8 cellular contexts compared by ENCODE assay signal in the genomic region with DNA sequence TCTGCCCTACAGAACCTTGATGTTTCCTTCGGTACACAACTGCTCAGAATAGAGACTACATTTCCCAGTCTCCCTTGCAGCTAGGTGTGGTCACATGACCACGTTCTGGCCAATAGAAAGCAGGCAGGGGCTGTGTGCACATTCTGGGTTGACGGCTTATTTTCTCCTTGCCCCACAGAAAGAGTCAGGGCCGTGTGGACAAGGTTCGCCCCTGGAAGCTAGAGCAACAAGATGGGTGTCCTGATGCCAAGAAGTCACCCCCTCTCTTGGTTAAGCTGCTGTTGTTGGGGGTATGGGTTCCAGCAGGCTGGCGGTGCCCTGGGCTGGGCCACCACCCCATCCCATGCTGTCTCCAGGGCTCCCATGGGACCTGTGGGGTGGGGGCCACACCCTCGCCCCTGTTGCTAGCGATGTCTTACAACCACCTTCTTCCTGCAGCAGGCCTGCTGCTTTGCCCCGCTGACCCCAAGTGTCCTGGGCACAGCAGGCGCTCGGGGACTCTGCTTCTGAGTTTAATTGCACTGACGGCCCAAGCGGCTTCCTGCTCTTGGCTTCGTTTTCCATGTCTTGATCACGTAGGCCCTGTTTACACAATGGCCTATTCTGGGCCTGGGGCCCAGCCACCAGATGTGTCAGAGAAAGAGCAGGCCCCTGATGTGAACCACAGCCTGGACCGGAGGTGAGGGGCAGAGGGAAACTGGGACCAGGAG. TPM values are rescaled to one million over a fixed set of nuclear protein-coding genes. Genes with fewer than 3 reads are reported as not detected.
DNase-seq lines count a peak whose midpoint lies in the region; ATAC-seq, FAIRE-seq and TF ChIP-seq lines count a peak whose summit lies in the region.

No MANE protein-coding gene starts in this region.

- POLR2A ChIA-PET in CD4-positive, alpha-beta memory T cell (lab: Charles Lee; ENCODE audit: partially characterized antibody), result interaction anchor here (4.2 kb wide), 1 partner anchor 25 kb away, joined by 16 read pairs; the partner anchor contains the start of gene ABTB1

- H3K4me3 Mint-ChIP-seq in CD4-positive, alpha-beta memory T cell, result peak overlapping the region in 3 of 8 donors; percentile 17 to 68 (median 65)
- H3K4me3 Mint-ChIP-seq in astrocyte (ENCODE audit: unreplicated experiment), result no peak overlapping the region

- H2AFZ ChIP-seq in astrocyte (ENCODE audit: low read depth, low read length), result peak overlapping the region; percentile 76

- DNase-seq in CD4-positive, alpha-beta memory T cell, result peak; percentile 35 to 54 (median 50)
- DNase-seq in GM20000 (ENCODE audit: low spot score) (peak; percentile 71), RWPE2 (ENCODE audit: low spot score) (no peak), astrocyte (ENCODE audit: low read depth) (peak; percentile 70), left ventricle myocardium superior (peak; percentile 90), pulmonary artery endothelial cell (ENCODE audit: low read depth, low spot score) (peak; percentile 41), H54 (ENCODE audit: insufficient read length, low spot score) (no peak)

- TF ChIP-seq RAD21 in Ishikawa (IDR thresholded peaks at IDR 0.05; ENCODE audit: low read depth), result no peak

- intact Hi-C loops in CD4-positive, alpha-beta memory T cell (cut with micrococcal nuclease), result no loop called here
- intact Hi-C loops in left ventricle myocardium superior (cut with micrococcal nuclease), result loop anchor here (5.0 to 10.0 kb wide), 2 partner anchors 47 to 125 kb away; partner anchors contain the start of gene MGLL

- no peak for TF ChIP-seq EP300 in Ishikawa (IDR thresholded peaks at IDR 0.05; ENCODE audit: borderline replicate concordance)

- no peaks in the 10 kb centered on the region for H3K36me3 ChIP-seq in CD4-positive, alpha-beta memory T cell (ENCODE audit: insufficient read depth, low read length)
- H3K36me3 ChIP-seq in RWPE2 (ENCODE audit: low read depth), result no peaks in the 10 kb centered on the region
- H3K36me3 ChIP-seq in astrocyte (ENCODE audit: insufficient read depth, low read length), result no peaks in the 10 kb centered on the region

- no peaks in the 10 kb centered on the region for H3K27me3 ChIP-seq in CD4-positive, alpha-beta memory T cell (ENCODE audit: insufficient read depth, low read length)
- H3K27me3 ChIP-seq in RWPE2 (ENCODE audit: insufficient read depth, poor library complexity, severe bottlenecking) (no peaks in the 10 kb centered on the region), astrocyte (ENCODE audit: insufficient read depth, low read length) (no peaks in the 10 kb centered on the region)

- H3K79me2 ChIP-seq in astrocyte (ENCODE audit: insufficient read depth, low read length), result no peaks in the 10 kb centered on the region

- no peak for TF ChIP-seq POLR2A in H54 (IDR thresholded peaks at IDR 0.05; ENCODE audit: low read depth, low read length)

- no peak overlapping the region for H3K4me3 ChIP-seq in CD4-positive, alpha-beta memory T cell (ENCODE audit: low read length in 2 of 2)
- no peak overlapping the region for H3K4me3 ChIP-seq in RWPE2 (ENCODE audit: severe bottlenecking)
- H3K4me3 ChIP-seq in astrocyte (ENCODE audit: insufficient read depth, low read depth, low read length), result no peak overlapping the region

- no peaks in the 10 kb centered on the region for H3K9me3 ChIP-seq in CD4-positive, alpha-beta memory T cell (ENCODE audit: control insufficient read depth in 1 of 2, low read length in 2 of 2)
- H3K9me3 ChIP-seq in RWPE2 (ENCODE audit: severe bottlenecking) (no peaks in the 10 kb centered on the region), astrocyte (ENCODE audit: insufficient read depth, low read depth, low read length) (no peaks in the 10 kb centered on the region)

- no peaks in the 10 kb centered on the region for H3K4me1 ChIP-seq in CD4-positive, alpha-beta memory T cell (ENCODE audit: insufficient read depth, low read length)
- peaks cover 8% of the 10 kb centered on the region for H3K4me1 ChIP-seq in RWPE2 (ENCODE audit: insufficient read depth, poor library complexity, severe bottlenecking)
- H3K4me1 ChIP-seq in astrocyte (ENCODE audit: insufficient read depth, low read length), result peaks cover 30% of the 10 kb centered on the region

- peaks cover 0 to 4% (median 2%) of the 10 kb centered on the region in 4 donors for H3K4me1 Mint-ChIP-seq in CD4-positive, alpha-beta memory T cell
- peaks cover 7% of the 10 kb centered on the region for H3K4me1 Mint-ChIP-seq in astrocyte (ENCODE audit: low read depth, unreplicated experiment)

- CTCF ChIA-PET in CD4-positive, alpha-beta memory T cell (lab: Charles Lee; ENCODE audit: partially characterized antibody), result interaction anchor here (1.2 to 5.0 kb wide), 6 partner anchors 15 to 154 kb away, joined by 3 to 63 read pairs (median 9); no protein-coding TSS in a partner anchor

- H3K9ac ChIP-seq in astrocyte (ENCODE audit: low read length), result peak overlapping the region; percentile 48

- no peaks in the 10 kb centered on the region for H3K36me3 Mint-ChIP-seq in CD4-positive, alpha-beta memory T cell
- H3K36me3 Mint-ChIP-seq in astrocyte (ENCODE audit: low read depth, unreplicated experiment), result peaks cover 18% of the 10 kb centered on the region

- H4K20me1 ChIP-seq in astrocyte (ENCODE audit: insufficient read depth, low read length), result no peaks in the 10 kb centered on the region

- peak overlapping the region; percentile 49 for H3K4me2 ChIP-seq in astrocyte (ENCODE audit: low read length)

- no peak overlapping the region for H3K27ac ChIP-seq in CD4-positive, alpha-beta memory T cell (ENCODE audit: low read depth, low read length)
- peak overlapping the region; percentile 55 for H3K27ac ChIP-seq in RWPE2 (ENCODE audit: poor library complexity, severe bottlenecking)
- peak overlapping the region; percentile 58 for H3K27ac ChIP-seq in astrocyte (ENCODE audit: low read depth, low read length)

- ATAC-seq in RWPE2 (ENCODE audit: low read depth) (peak; percentile 78), left ventricle myocardium superior (peak; percentile 72)

- H3K9me3 Mint-ChIP-seq in CD4-positive, alpha-beta memory T cell, result no peaks in the 10 kb centered on the region
- no peaks in the 10 kb centered on the region for H3K9me3 Mint-ChIP-seq in astrocyte (ENCODE audit: unreplicated experiment)

- TF ChIP-seq CTCF in GM20000 (IDR thresholded peaks at IDR 0.05; ENCODE audit: extremely low read depth, missing control alignments) (no peak), RWPE2 (IDR thresholded peaks at IDR 0.05; ENCODE audit: poor library complexity, severe bottlenecking) (no peak), astrocyte (IDR thresholded peaks at IDR 0.05; ENCODE audit: insufficient read depth, low read depth, low read length) (no peak)

- H3K27ac Mint-ChIP-seq in CD4-positive, alpha-beta memory T cell, result peak overlapping the region in 2 of 7 donors; percentile 4 to 20
- no peak overlapping the region for H3K27ac Mint-ChIP-seq in astrocyte (ENCODE audit: unreplicated experiment)

- peak; percentile 87 for FAIRE-seq in astrocyte (lab: Jason Lieb, UNC)
- FAIRE-seq in H54 (lab: Jason Lieb, UNC), result no peak

- peaks cover 1 to 2% of the 10 kb centered on the region in 2 donors for H3K27me3 Mint-ChIP-seq in CD4-positive, alpha-beta memory T cell
- H3K27me3 Mint-ChIP-seq in astrocyte (ENCODE audit: low read depth, unreplicated experiment), result no peaks in the 10 kb centered on the region

TF ChIP-seq in Ishikawa, 13 proteins besides CTCF, POLR2A, EP300 and RAD21:
- no peak for TF ChIP-seq ZBTB7A (IDR thresholded peaks at IDR 0.05; ENCODE audit: low read depth)
- peak; percentile 97 for TF ChIP-seq USF1 (IDR thresholded peaks at IDR 0.05)

RNA-seq across cellular contexts. Expression of gene ABTB1, which starts 24.9 kb away (rescaled TPM):
- 100 to 1,000 TPM; 167 to 169 TPM for total RNA-seq in CD4-positive, alpha-beta memory T cell
- polyA plus RNA-seq in CD4-positive, alpha-beta memory T cell, result 10 to 100 TPM; 66.9 to 72.9 TPM
- total RNA-seq in astrocyte (11.6 and 11.8 TPM in 2 replicates), left ventricle myocardium superior (34.2 TPM), pulmonary artery endothelial cell (5.8 and 7.6 TPM in 2 replicates)

Comparison
In these comparisons a context has a peak if more than half of its experiments do, and no peak if none do; other contexts are left out.
1. DNase-seq: peak in CD4-positive, alpha-beta memory T cell (5 of 5), GM20000 (single experiment), astrocyte (single experiment), left ventricle myocardium superior (single experiment) and pulmonary artery endothelial cell (single experiment); none in RWPE2 (single experiment) and H54 (single experiment).